In genomic region chr11:33778682-33779081, GRCh38 we compare ENCODE assay signal across 12 cellular contexts. TPM values are rescaled to one million over a fixed set of nuclear protein-coding genes. Genes with fewer than 3 reads are reported as not detected.
DNase-seq lines count a peak whose midpoint lies in the region; ATAC-seq and TF ChIP-seq lines count a peak whose summit lies in the region.
"Had no signal": no experiment of that assay in that cellular context is flagged by ENCODE, and none has a peak within 500 bp of the region (broad histone marks: within the 10 kb centered on the region; RNA-seq: fewer than 3 reads in every experiment).

No MANE protein-coding gene starts in this region.

- ATAC-seq in GM21529 (IDR thresholded peaks at IDR 0.05; ENCODE audit: unreplicated experiment), result no peak

- 57 to 59% methylated on average over 5 of the region's 5 CpGs for WGBS in GM23248 (ENCODE audit: low coverage in 1 of 2, low lambda C conversion rate in 2 of 2, missing lambda C conversion rate in 2 of 2), 2 experiments

- H3K4me2 ChIP-seq in GM23248 (ENCODE audit: unreplicated experiment) (no peak overlapping the region), osteoblast (ENCODE audit: insufficient read depth, low read length) (peak overlapping the region; percentile 20)

- H3K4me1 Mint-ChIP-seq in MCF 10A (ENCODE audit: insufficient read depth, unreplicated experiment), result peaks cover 6% of the 10 kb centered on the region

- TF ChIP-seq CTCF in cardiac fibroblast (IDR thresholded peaks at IDR 0.05; ENCODE audit: low read depth, low read length), result no peak
- no peak for TF ChIP-seq CTCF in osteoblast (IDR thresholded peaks at IDR 0.05; ENCODE audit: extremely low read depth, low read depth, low read length)
- TF ChIP-seq CTCF in MCF 10A (IDR thresholded peaks at IDR 0.05; ENCODE audit: unreplicated experiment), result no peak

- H3K9me2 ChIP-seq in GM23248 (ENCODE audit: insufficient read depth), result no peaks in the 10 kb centered on the region

- H2AFZ ChIP-seq in GM23248 (no peak overlapping the region), osteoblast (ENCODE audit: low read length) (peak overlapping the region; percentile 36)

- no peak overlapping the region for H3K4me3 ChIP-seq in GM23248
- no peak overlapping the region for H3K4me3 ChIP-seq in cardiac fibroblast (replicated peaks in 1 of 2; ENCODE audit: low read depth in 2 of 2, low read length in 2 of 2)
- peak overlapping the region; percentile 12 for H3K4me3 ChIP-seq in osteoblast (ENCODE audit: insufficient read depth, low read length)

- no peaks in the 10 kb centered on the region for H3K36me3 Mint-ChIP-seq in MCF 10A (ENCODE audit: insufficient read depth, unreplicated experiment)

- H3K9me3 Mint-ChIP-seq in MCF 10A (ENCODE audit: unreplicated experiment), result no peaks in the 10 kb centered on the region
- H3K9me3 Mint-ChIP-seq: T-helper 2 cell treated with Interferon-gamma antibody and Interleukin-4, amounts not matched to agents 5 μg/mL and 100 μg/mL, for 36 hours had no signal

- no peak overlapping the region for H3K4me3 Mint-ChIP-seq in MCF 10A (ENCODE audit: unreplicated experiment)
- H3K4me3 Mint-ChIP-seq: T-helper 2 cell treated with Interferon-gamma antibody and Interleukin-4, amounts not matched to agents 5 μg/mL and 100 μg/mL, for 36 hours had no signal

- in situ Hi-C loops in GM23248 (cut with MboI), result no loop called here

- H3K27me3 Mint-ChIP-seq in MCF 10A (ENCODE audit: insufficient read depth, unreplicated experiment), result peaks cover 33% of the 10 kb centered on the region

- peaks cover 14% of the 10 kb centered on the region for H3F3A ChIP-seq in GM23248 (ENCODE audit: insufficient read depth)

- CTCF ChIA-PET in MCF 10A (lab: Yijun Ruan, JAX), result interaction anchor here (1.1 kb wide), 1 partner anchor 28 kb away, joined by 3 read pairs; no protein-coding TSS in a partner anchor

- H3K79me2 ChIP-seq in GM23248 (ENCODE audit: insufficient read depth), result peaks cover 6% of the 10 kb centered on the region
- H3K79me2 ChIP-seq in osteoblast (ENCODE audit: insufficient read depth, low read length), result peaks cover 6% of the 10 kb centered on the region

- H3K36me3 ChIP-seq in GM23248 (ENCODE audit: low read depth) (no peaks in the 10 kb centered on the region), osteoblast (ENCODE audit: insufficient read depth, low read length) (no peaks in the 10 kb centered on the region)

- no peak overlapping the region for H3K27ac Mint-ChIP-seq in MCF 10A (ENCODE audit: low read depth, unreplicated experiment)
- H3K27ac Mint-ChIP-seq: T-helper 2 cell treated with Interferon-gamma antibody and Interleukin-4, amounts not matched to agents 5 μg/mL and 100 μg/mL, for 36 hours had no signal

- H4K20me1 ChIP-seq in GM23248 (ENCODE audit: insufficient read depth) (no peaks in the 10 kb centered on the region), osteoblast (ENCODE audit: insufficient read depth, low read length) (no peaks in the 10 kb centered on the region)

- intact Hi-C loops in MCF 10A (cut with micrococcal nuclease), result no loop called here

- H3K9ac ChIP-seq in GM23248, result no peak overlapping the region

- H3K27me3 ChIP-seq in GM23248 (replicated peaks; ENCODE audit: insufficient read depth) (no peaks in the 10 kb centered on the region), osteoblast (ENCODE audit: insufficient read depth, low read length) (no peaks in the 10 kb centered on the region)

- H3K4me1 ChIP-seq in GM23248 (ENCODE audit: insufficient read depth) (peaks cover 27% of the 10 kb centered on the region), osteoblast (ENCODE audit: insufficient read depth, low read length) (peaks cover 35% of the 10 kb centered on the region)

- DNase-seq in GM23248, result peak; percentile 75
- DNase-seq in NCI-H446 (lab: John Stamatoyannopoulos, UW), result peak; percentile 16 to 56
- peak; percentile 69 to 85 for DNase-seq in cardiac fibroblast (ENCODE audit: low read depth in 2 of 2)
- peak; percentile 60 for DNase-seq in osteoblast (ENCODE audit: insufficient read length, low spot score, missing footprints)
- no peak for DNase-seq in putamen (ENCODE audit: low spot score)
- no peak for DNase-seq in MCF 10A (ENCODE audit: unreplicated experiment)
- DNase-seq: activated T-cell treated with anti-CD3 and anti-CD28 coated beads for 4 hours; GDM1; NCI-H226; stimulated activated naive CD4-positive, alpha-beta T cell treated with Interleukin-2 at 50 U/mL for 16 hours had no signal

- H3K27ac ChIP-seq in GM23248 (no peak overlapping the region), osteoblast (ENCODE audit: low read depth, low read length) (no peak overlapping the region)

- POLR2A ChIA-PET in MCF 10A (lab: Yijun Ruan, JAX), result interaction anchor here (1.2 kb wide), 1 partner anchor 36 kb away, joined by 3 read pairs; no protein-coding TSS in a partner anchor

- no TSS peak for BruUV-seq in MCF 10A (replicated peaks; lab: Mats Ljungman, UMichigan)

- H3K9me3 ChIP-seq in GM23248 (ENCODE audit: low read depth) (no peaks in the 10 kb centered on the region), osteoblast (ENCODE audit: low read depth, low read length) (no peaks in the 10 kb centered on the region)

RNA-seq across cellular contexts. Expression of gene FBXO3, which starts 4.4 kb away (rescaled TPM):
- total RNA-seq in GM23248 (2014; rRNA removed; shearing (Covaris generic)), result 44.6 and 72.2 TPM in 2 replicates
- polyA plus RNA-seq in GM23248 (2016; fragmentation: Nextera tagmentation; extraction: Ambion mirVana), result 37.8 and 38.7 TPM in 2 replicates
- total RNA-seq in osteoblast (35.8 and 38.3 TPM in 2 replicates), MCF 10A (2022) (20.1 and 22.7 TPM in 2 replicates)

RNA-seq across cellular contexts. Expression of gene CD59, which starts 42.5 kb away (rescaled TPM):
- 1,166 and 1,314 TPM in 2 replicates for total RNA-seq in GM23248 (2014; rRNA removed; shearing (Covaris generic))
- polyA plus RNA-seq in GM23248 (2016; fragmentation: Nextera tagmentation; extraction: Ambion mirVana), result 2,015 and 2,061 TPM in 2 replicates
- total RNA-seq in osteoblast, result 345 and 377 TPM in 2 replicates
- total RNA-seq in MCF 10A (2022), result 597 and 618 TPM in 2 replicates

Comparison
In these comparisons a context has a peak if more than half of its experiments do, and no peak if none do; other contexts are left out.
1. DNase-seq: peak in GM23248 (single experiment), NCI-H446 (2 of 2), cardiac fibroblast (2 of 2) and osteoblast (single experiment); none in putamen (single experiment) and MCF 10A (single experiment).